ENCODE assay signal across 19 cellular contexts in the genomic region with DNA sequence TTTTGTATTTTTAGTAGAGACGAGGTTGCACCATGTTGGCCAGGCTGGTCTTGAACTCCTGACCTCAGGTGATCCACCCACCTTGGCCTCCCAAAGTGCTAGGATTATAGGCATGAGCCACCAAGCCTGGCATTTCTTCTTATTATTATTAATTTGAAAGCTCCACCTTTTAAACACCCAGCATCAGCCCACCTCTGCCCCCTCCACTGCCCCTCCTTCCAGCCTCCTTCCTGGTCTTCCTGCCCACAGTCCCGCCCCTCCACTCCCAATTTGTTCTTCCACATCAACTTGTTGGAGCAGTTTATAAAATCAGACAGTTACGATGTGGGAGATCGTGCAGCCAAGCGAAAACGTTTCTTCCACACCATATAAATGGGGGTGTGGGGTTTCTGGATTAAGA. TPM values are rescaled to one million over a fixed set of nuclear protein-coding genes. Genes with fewer than 3 reads are reported as not detected.
A peak's percentile ranks its signal among the peaks of the same experiment; 100 is the strongest.
DNase-seq lines count a peak whose midpoint lies in the region; ATAC-seq and TF ChIP-seq lines count a peak whose summit lies in the region.
"Had no signal": no experiment of that assay in that cellular context is flagged by ENCODE, and none has a peak within 500 bp of the region (broad histone marks: within the 10 kb centered on the region; RNA-seq: fewer than 3 reads in every experiment).

No MANE protein-coding gene starts in this region.

- no peaks in the 10 kb centered on the region; the same call in 1 of the 2 replicates for H3K9me1 ChIP-seq in IMR-90 (ENCODE audit: insufficient read depth, low read length)

- no peak overlapping the region for H3K4me3 ChIP-seq in H7 (ENCODE audit: insufficient read depth, low read depth, low read length)
- no peak overlapping the region for H3K4me3 ChIP-seq in IMR-90 (ENCODE audit: insufficient read depth, low read depth, low read length)
- H3K4me3 ChIP-seq in vagina: no peak overlapping the region
- H3K4me3 ChIP-seq in PC-3 (ENCODE audit: low read length): no peak overlapping the region
- no peak overlapping the region for H3K4me3 ChIP-seq in right lobe of liver
- H3K4me3 ChIP-seq: K562 had no signal

- TF ChIP-seq POLR2A in IMR-90 (IDR thresholded peaks at IDR 0.05; ENCODE audit: low read depth, low read length): no peak
- TF ChIP-seq POLR2A in vagina (IDR thresholded peaks at IDR 0.05): no peak
- TF ChIP-seq POLR2A in right lobe of liver (IDR thresholded peaks at IDR 0.05): no peak

- peak overlapping the region; percentile 28; the same call in 1 of the 2 replicates for H4K5ac ChIP-seq in IMR-90 (ENCODE audit: low read depth, low read length)

- H3K9ac ChIP-seq in IMR-90 (ENCODE audit: low read depth, low read length) (no peak overlapping the region), PC-3 (ENCODE audit: low read length) (no peak overlapping the region)

- no peak overlapping the region for H2BK120ac ChIP-seq in IMR-90 (ENCODE audit: low read depth, low read length)

- CTCF ChIA-PET in IMR-90 (lab: Yijun Ruan, JAX): no interaction called here
- CTCF ChIA-PET in PC-3 (lab: Charles Lee): interaction anchor here (0.7 kb wide), 1 partner anchor 10 kb away, joined by 3 read pairs; no protein-coding TSS in a partner anchor

- no peak overlapping the region for H3K56ac ChIP-seq in IMR-90 (ENCODE audit: extremely low read depth, insufficient read depth, low read length)

- no peak overlapping the region for H3K23ac ChIP-seq in IMR-90 (ENCODE audit: low read depth, low read length)

- H3K4me1 ChIP-seq in IMR-90 (ENCODE audit: control insufficient read depth, insufficient read depth, low read length): peaks cover 9% of the 10 kb centered on the region
- peaks cover 9% of the 10 kb centered on the region for H3K4me1 ChIP-seq in vagina
- no peaks in the 10 kb centered on the region for H3K4me1 ChIP-seq in PC-3 (ENCODE audit: insufficient read depth, low read length)
- H3K4me1 ChIP-seq in right lobe of liver: no peaks in the 10 kb centered on the region

- TF ChIP-seq RAD21 in IMR-90 (IDR thresholded peaks at IDR 0.05; ENCODE audit: low read length): no peak

- H4K91ac ChIP-seq in IMR-90 (ENCODE audit: insufficient read depth, low read depth, low read length): peak overlapping the region; percentile 49; the same call in 1 of the 2 replicates

- no peak overlapping the region for H2BK5ac ChIP-seq in IMR-90 (ENCODE audit: low read depth, low read length, poor library complexity, severe bottlenecking)

- no peak overlapping the region for H3K27ac ChIP-seq in IMR-90 (ENCODE audit: insufficient read depth, low read length)
- H3K27ac ChIP-seq in vagina: peak overlapping the region; percentile 69
- no peak overlapping the region for H3K27ac ChIP-seq in PC-3 (ENCODE audit: low read length)
- H3K27ac ChIP-seq in right lobe of liver: no peak overlapping the region
- H3K27ac ChIP-seq: C4-2B, HL-60 had no signal

- peak overlapping the region; percentile 42; the same call in 1 of the 2 replicates for H2BK20ac ChIP-seq in IMR-90 (ENCODE audit: low read depth, low read length)

- POLR2A ChIA-PET in IMR-90 (lab: Charles Lee; ENCODE audit: unreplicated experiment) (no interaction called here), PC-3 (lab: Charles Lee; ENCODE audit: unreplicated experiment) (no interaction called here)

- DNase-seq in H7 (peak; percentile 18), IMR-90 (no peak), left kidney (ENCODE audit: low read depth, low spot score) (peak; percentile 50), vagina (ENCODE audit: extremely low spot score in 2 of 2) (no peak), PC-3 (no peak), right lobe of liver (no peak)
- DNase-seq: AML-193; CD4-positive, alpha-beta T cell; DMS153; DMS79; GF-D8; GOT3; H9 had no signal

- BruUV-seq in IMR-90 (replicated peaks; lab: Mats Ljungman, UMichigan) (no TSS peak), PC-3 (replicated peaks; lab: Mats Ljungman, UMichigan) (no TSS peak)

- no peaks in the 10 kb centered on the region for H4K20me1 ChIP-seq in IMR-90 (ENCODE audit: insufficient read depth, low read length)
- H4K20me1 ChIP-seq in PC-3 (ENCODE audit: low read length): no peaks in the 10 kb centered on the region

- H3K14ac ChIP-seq in IMR-90 (replicated peaks; ENCODE audit: low read depth, low read length): no peak overlapping the region

- H3K36me3 ChIP-seq in H7 (replicated peaks; ENCODE audit: control insufficient read depth, insufficient read depth, low read length) (no peaks in the 10 kb centered on the region; the same call in 1 of the 2 replicates), IMR-90 (ENCODE audit: control insufficient read depth, insufficient read depth, low read length) (peaks cover 6% of the 10 kb centered on the region), vagina (no peaks in the 10 kb centered on the region), PC-3 (ENCODE audit: low read depth, low read length) (no peaks in the 10 kb centered on the region), right lobe of liver (no peaks in the 10 kb centered on the region)

- peak overlapping the region; percentile 93; the same call in 1 of the 2 replicates for H3K4ac ChIP-seq in IMR-90 (ENCODE audit: low read depth, low read length)

- intact Hi-C loops in IMR-90 (cut with micrococcal nuclease): no loop called here
- intact Hi-C loops in vagina (cut with DNase I): no loop called here
- intact Hi-C loops in PC-3 (cut with micrococcal nuclease): no loop called here
- intact Hi-C loops in right lobe of liver (cut with DNase I): no loop called here

- H3K27me3 ChIP-seq in H7 (ENCODE audit: control insufficient read depth, insufficient read depth, low read length): no peaks in the 10 kb centered on the region
- H3K27me3 ChIP-seq in IMR-90 (ENCODE audit: control insufficient read depth, insufficient read depth, low read length): no peaks in the 10 kb centered on the region
- H3K27me3 ChIP-seq in vagina: no peaks in the 10 kb centered on the region
- no peaks in the 10 kb centered on the region for H3K27me3 ChIP-seq in PC-3 (ENCODE audit: low read length)
- H3K27me3 ChIP-seq in right lobe of liver: no peaks in the 10 kb centered on the region

- no peaks in the 10 kb centered on the region for H3K79me2 ChIP-seq in PC-3 (ENCODE audit: low read length)

- H3K4me2 ChIP-seq in IMR-90 (ENCODE audit: low read depth, low read length) (no peak overlapping the region), PC-3 (ENCODE audit: low read length) (no peak overlapping the region)

- no CpG with 5 or more reads among the region's 6 CpGs for WGBS in IMR-90 (ENCODE audit: extremely low coverage in 2 of 2, insufficient read length in 1 of 2), 2 experiments
- WGBS in right lobe of liver (ENCODE audit: insufficient coverage, low coverage, low lambda C conversion rate, missing lambda C conversion rate): 92% methylated on average over 5 of the region's 6 CpGs

- H2AFZ ChIP-seq in IMR-90 (replicated peaks; ENCODE audit: low read length, poor library complexity) (no peak overlapping the region), PC-3 (ENCODE audit: low read length) (no peak overlapping the region)

- no peak overlapping the region for H2AK9ac ChIP-seq in IMR-90 (replicated peaks; ENCODE audit: low read depth, low read length, poor library complexity)

- H3K9me3 ChIP-seq in IMR-90 (ENCODE audit: control insufficient read depth, insufficient read depth, low read length): no peaks in the 10 kb centered on the region
- H3K9me3 ChIP-seq in vagina: no peaks in the 10 kb centered on the region
- no peaks in the 10 kb centered on the region for H3K9me3 ChIP-seq in PC-3 (ENCODE audit: low read length)
- H3K9me3 ChIP-seq in right lobe of liver: no peaks in the 10 kb centered on the region

- no peaks in the 10 kb centered on the region for H3K9me2 ChIP-seq in PC-3 (replicated peaks; ENCODE audit: low read length)

- ATAC-seq in IMR-90 (ENCODE audit: low read depth) (no peak), GM21786 (IDR thresholded peaks at IDR 0.05; ENCODE audit: unreplicated experiment) (no peak), PC-3 (no peak), right lobe of liver (no peak)
- ATAC-seq: K562 had no signal

- TF ChIP-seq CTCF in IMR-90 (conservative IDR thresholded peaks at IDR 0.05; ENCODE audit: low read depth, low read length) (no peak), vagina (IDR thresholded peaks at IDR 0.05) (no peak), PC-3 (conservative IDR thresholded peaks at IDR 0.05; ENCODE audit: low read depth, low read length) (no peak), right lobe of liver (IDR thresholded peaks at IDR 0.05) (no peak)

- H2AK5ac ChIP-seq in IMR-90 (ENCODE audit: low read depth, low read length): no peak overlapping the region; the same call in 1 of the 2 replicates

- in situ Hi-C loops in IMR-90 (cut with MboI; ENCODE audit: low sequenced_read_pairs): no loop called here

- H3K79me1 ChIP-seq in IMR-90 (ENCODE audit: low read depth in 1 of 2, low read length in 2 of 2): peaks cover 0 to 21% of the 10 kb centered on the region in 2 experiments; a peak in 2 of 4 replicates

- H3K18ac ChIP-seq in IMR-90 (ENCODE audit: low read depth, low read length): no peak overlapping the region

- H4K8ac ChIP-seq in IMR-90 (ENCODE audit: low read depth in 2 of 2, low read length in 2 of 2): no peak overlapping the region

- dilution Hi-C loops in IMR-90 (cut with HindIII; ENCODE audit: low sequenced_read_pairs, unreplicated experiment): no loop called here

- H2BK15ac ChIP-seq in IMR-90 (ENCODE audit: low read depth, low read length): peak overlapping the region; percentile 41; the same call in 2 of the 3 replicates

- H3F3A ChIP-seq in PC-3 (ENCODE audit: low read length, unreplicated experiment): no peaks in the 10 kb centered on the region

RNA-seq across cellular contexts. Expression of a gene that starts 7.8 kb away (rescaled TPM):
- total RNA-seq in H7 (2014; rRNA removed; shearing (Covaris generic)): 1.5 and 8.0 TPM in 2 replicates
- total RNA-seq in IMR-90 (2012; rRNA removed) (5.0 and 5.4 TPM in 2 replicates), vagina (31.9 TPM), PC-3 (2014; rRNA removed) (0.07 TPM in 1 of 2 replicates, not detected in the other), right lobe of liver (1 to 10 TPM in 2 of 6 experiments, under 1 TPM in 4; 0.55 to 1.6 (median 0.94) TPM)
- 24.4 and 28.7 TPM in 2 replicates for polyA plus RNA-seq in IMR-90 (2012; rRNA removed)
- polyA plus RNA-seq in IMR-90 (2012; cell fraction: cytosol; rRNA removed): 19.6 and 32.6 TPM in 2 replicates
- polyA plus RNA-seq in IMR-90 (2012; cell fraction: nucleus; rRNA removed; ENCODE audit: low replicate concordance): 15.2 and 35.7 TPM in 2 replicates

RNA-seq across cellular contexts. Expression of a gene that starts 13.6 kb away (rescaled TPM):
- total RNA-seq in H7 (2014; rRNA removed; shearing (Covaris generic)): 2.9 and 5.4 TPM in 2 replicates
- total RNA-seq in IMR-90 (2012; rRNA removed) (1.8 and 2.2 TPM in 2 replicates), vagina (12.0 TPM), PC-3 (2014; rRNA removed) (0.95 and 2.1 TPM in 2 replicates), right lobe of liver (1 to 10 TPM; 2.5 to 9.0 (median 4.2) TPM)
- polyA plus RNA-seq in IMR-90 (2012; rRNA removed): 5.9 and 7.2 TPM in 2 replicates
- 7.4 and 13.9 TPM in 2 replicates for polyA plus RNA-seq in IMR-90 (2012; cell fraction: cytosol; rRNA removed)
- polyA plus RNA-seq in IMR-90 (2012; cell fraction: nucleus; rRNA removed; ENCODE audit: low replicate concordance): 3.2 and 7.3 TPM in 2 replicates

RNA-seq across cellular contexts. Expression of a gene that starts 14.2 kb away (rescaled TPM):
- 27.0 and 35.1 TPM in 2 replicates for total RNA-seq in H7 (2014; rRNA removed; shearing (Covaris generic))
- total RNA-seq in IMR-90 (2012; rRNA removed) (4.5 and 5.0 TPM in 2 replicates), vagina (2.5 TPM), PC-3 (2014; rRNA removed) (13.3 and 13.9 TPM in 2 replicates), right lobe of liver (1 to 10 TPM in 2 of 6 experiments, under 1 TPM in 4; 0.20 to 1.6 (median 0.58) TPM)
- polyA plus RNA-seq in IMR-90 (2012; rRNA removed): 7.0 and 8.2 TPM in 2 replicates
- 3.9 and 4.0 TPM in 2 replicates for polyA plus RNA-seq in IMR-90 (2012; cell fraction: cytosol; rRNA removed)
- 12.0 and 43.6 TPM in 2 replicates for polyA plus RNA-seq in IMR-90 (2012; cell fraction: nucleus; rRNA removed; ENCODE audit: low replicate concordance)

RNA-seq across cellular contexts. Expression of a gene that starts 26.5 kb away (rescaled TPM):
- total RNA-seq in H7 (2014; rRNA removed; shearing (Covaris generic)): 21.9 and 25.5 TPM in 2 replicates
- 10.3 and 12.9 TPM in 2 replicates for total RNA-seq in IMR-90 (2012; rRNA removed)
- polyA plus RNA-seq in IMR-90 (2012; rRNA removed): 38.7 and 42.7 TPM in 2 replicates
- 21.2 and 48.6 TPM in 2 replicates for polyA plus RNA-seq in IMR-90 (2012; cell fraction: cytosol; rRNA removed)
- 120 and 144 TPM in 2 replicates for polyA plus RNA-seq in IMR-90 (2012; cell fraction: nucleus; rRNA removed; ENCODE audit: low replicate concordance)
- 21.9 TPM for total RNA-seq in vagina
- total RNA-seq in PC-3 (2014; rRNA removed): 38.4 and 39.3 TPM in 2 replicates
- total RNA-seq in right lobe of liver: 10 to 100 TPM in 5 of 6 experiments, 1 to 10 TPM in 1; 9.7 to 31.2 (median 11.5) TPM

RNA-seq across cellular contexts. Expression of a gene that starts 31.9 kb away (rescaled TPM):
- 14.4 and 27.0 TPM in 2 replicates for total RNA-seq in H7 (2014; rRNA removed; shearing (Covaris generic))
- total RNA-seq in IMR-90 (2012; rRNA removed) (not detected in 2 replicates), vagina (2.0 TPM), PC-3 (2014; rRNA removed) (0.77 and 1.9 TPM in 2 replicates), right lobe of liver (1 to 10 TPM; 3.9 to 7.5 (median 7.0) TPM)
- polyA plus RNA-seq in IMR-90 (2012; rRNA removed): 0.27 and 0.34 TPM in 2 replicates
- 0.09 and 0.19 TPM in 2 replicates for polyA plus RNA-seq in IMR-90 (2012; cell fraction: cytosol; rRNA removed)
- 3.7 and 5.4 TPM in 2 replicates for polyA plus RNA-seq in IMR-90 (2012; cell fraction: nucleus; rRNA removed; ENCODE audit: low replicate concordance)
- total RNA-seq: Daoy, HT1080 had no signal

Comparison
In these comparisons a context has a peak if more than half of its experiments do, and no peak if none do; other contexts are left out.
1. DNase-seq: peak in H7 (single experiment) and left kidney (single experiment); none in IMR-90 (single experiment), vagina (0 of 2), PC-3 (single experiment) and right lobe of liver (0 of 3).